8 cellular contexts compared by ENCODE assay signal in the genomic region with DNA sequence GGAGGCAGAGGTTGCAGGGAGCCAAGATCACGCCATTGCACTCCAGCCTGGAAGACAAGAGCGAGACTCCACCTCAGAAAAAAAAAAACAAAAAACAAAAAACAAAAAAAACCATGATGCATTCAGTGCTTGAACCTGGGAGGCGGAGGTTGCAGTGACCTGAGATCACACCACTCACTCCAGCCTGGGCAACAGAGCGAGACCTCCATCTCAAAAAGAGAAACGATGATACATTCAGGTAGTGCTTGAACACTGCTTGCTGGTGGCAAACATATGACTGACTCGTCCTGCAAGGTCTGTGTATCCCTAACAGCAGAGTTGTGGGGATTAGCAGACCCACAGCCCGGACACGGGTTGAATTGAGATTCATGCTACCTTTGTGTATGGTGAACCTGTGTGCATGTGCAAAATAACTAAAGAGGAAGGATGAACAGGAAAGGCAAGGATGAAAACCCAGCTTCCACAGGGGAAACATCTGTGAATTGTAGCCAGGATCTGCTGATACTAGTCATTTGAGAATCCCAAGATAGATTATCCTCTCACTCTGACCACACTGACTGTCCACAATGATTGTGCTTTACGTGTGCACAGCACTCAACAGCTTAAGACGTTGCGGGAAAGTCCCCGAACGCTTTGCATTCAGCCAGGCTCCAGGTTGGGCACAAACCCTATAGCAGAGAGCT. TPM values are rescaled to one million over a fixed set of nuclear protein-coding genes. Genes with fewer than 3 reads are reported as not detected.
DNase-seq lines count a peak whose midpoint lies in the region; ATAC-seq and TF ChIP-seq lines count a peak whose summit lies in the region.

No MANE protein-coding gene starts in this region.

- peaks cover 37% of the 10 kb centered on the region for H3K4me1 Mint-ChIP-seq in activated CD8-positive, alpha-beta T cell treated with anti-CD3 and anti-CD28 coated beads, Interleukin-2, amount 10 ng/mL, durations not matched to agents 7 days and 5 days (ENCODE audit: low read depth)
- peaks cover 11% of the 10 kb centered on the region for H3K4me1 Mint-ChIP-seq in CD4-positive, alpha-beta T cell (ENCODE audit: low read depth)

- peak; percentile 63 for ATAC-seq in GM21390 (IDR thresholded peaks at IDR 0.05; ENCODE audit: unreplicated experiment)
- ATAC-seq in activated CD8-positive, alpha-beta T cell treated with anti-CD3 and anti-CD28 coated beads, Interleukin-2, amount 10 ng/mL, durations not matched to agents 7 days and 5 days: no peak
- ATAC-seq in CD4-positive, alpha-beta T cell (ENCODE audit: poor library complexity): no peak

- no peaks in the 10 kb centered on the region for H3K9me3 Mint-ChIP-seq in activated CD8-positive, alpha-beta T cell treated with anti-CD3 and anti-CD28 coated beads, Interleukin-2, amount 10 ng/mL, durations not matched to agents 7 days and 5 days (ENCODE audit: insufficient read depth)
- H3K9me3 Mint-ChIP-seq in CD4-positive, alpha-beta T cell: no peaks in the 10 kb centered on the region

- peak; percentile 15 for DNase-seq in GDM1 (lab: John Stamatoyannopoulos, UW)
- DNase-seq in HK-2 (ENCODE audit: unreplicated experiment): peak; percentile 35
- DNase-seq in kidney glomerular epithelial cell (lab: John Stamatoyannopoulos, UW): peak; percentile 60
- DNase-seq in activated CD8-positive, alpha-beta memory T cell treated with anti-CD3 and anti-CD28 coated beads, Interleukin-2, amount 50 U/mL, for 48 hours: no peak
- DNase-seq in activated CD8-positive, alpha-beta T cell treated with anti-CD3 and anti-CD28 coated beads, Interleukin-2, amount 10 ng/mL, durations not matched to agents 7 days and 5 days: no peak
- DNase-seq in CD4-positive, alpha-beta T cell: no peak
- no peak for DNase-seq in NCI-H146 treated with DMSO at 0.1 percent for 48 hours (lab: John Stamatoyannopoulos, UW; ENCODE audit: unreplicated experiment)

- POLR2A ChIA-PET in activated CD8-positive, alpha-beta T cell treated with anti-CD3 and anti-CD28 coated beads, Interleukin-2, amount 10 ng/mL, durations not matched to agents 7 days and 5 days (lab: Charles Lee): no interaction called here
- POLR2A ChIA-PET in CD4-positive, alpha-beta T cell (lab: Charles Lee): no interaction called here

- intact Hi-C loops in CD4-positive, alpha-beta T cell (cut with DNase I, micrococcal nuclease): no loop called here

- peaks cover 4% of the 10 kb centered on the region for H3K27me3 Mint-ChIP-seq in activated CD8-positive, alpha-beta T cell treated with anti-CD3 and anti-CD28 coated beads, Interleukin-2, amount 10 ng/mL, durations not matched to agents 7 days and 5 days (ENCODE audit: low read depth)
- H3K27me3 Mint-ChIP-seq in CD4-positive, alpha-beta T cell: no peaks in the 10 kb centered on the region

- H3K36me3 Mint-ChIP-seq in activated CD8-positive, alpha-beta T cell treated with anti-CD3 and anti-CD28 coated beads, Interleukin-2, amount 10 ng/mL, durations not matched to agents 7 days and 5 days (ENCODE audit: low read depth): no peaks in the 10 kb centered on the region
- no peaks in the 10 kb centered on the region for H3K36me3 Mint-ChIP-seq in CD4-positive, alpha-beta T cell (ENCODE audit: low read depth)

- no peak for TF ChIP-seq CTCF in CD4-positive, alpha-beta T cell (IDR thresholded peaks at IDR 0.05)

- no peak overlapping the region for H3K27ac ChIP-seq in CD4-positive, alpha-beta T cell (ENCODE audit: low read depth, low read length)

- CTCF ChIA-PET in activated CD8-positive, alpha-beta T cell treated with anti-CD3 and anti-CD28 coated beads, Interleukin-2, amount 10 ng/mL, durations not matched to agents 7 days and 5 days (lab: Charles Lee): interaction anchor here (1.0 kb wide), 2 partner anchors 10 to 44 kb away, joined by 3 read pairs; no protein-coding TSS in a partner anchor
- CTCF ChIA-PET in CD4-positive, alpha-beta T cell (lab: Charles Lee): no interaction called here

- H3K27ac Mint-ChIP-seq in activated CD8-positive, alpha-beta T cell treated with anti-CD3 and anti-CD28 coated beads, Interleukin-2, amount 10 ng/mL, durations not matched to agents 7 days and 5 days: no peak overlapping the region
- H3K27ac Mint-ChIP-seq in CD4-positive, alpha-beta T cell: no peak overlapping the region

- no peak overlapping the region for H3K4me3 Mint-ChIP-seq in activated CD8-positive, alpha-beta T cell treated with anti-CD3 and anti-CD28 coated beads, Interleukin-2, amount 10 ng/mL, durations not matched to agents 7 days and 5 days
- no peak overlapping the region for H3K4me3 Mint-ChIP-seq in CD4-positive, alpha-beta T cell

- H3K9me3 ChIP-seq in CD4-positive, alpha-beta T cell (ENCODE audit: control insufficient read depth, low read length): no peaks in the 10 kb centered on the region

- no peaks in the 10 kb centered on the region for H3K27me3 ChIP-seq in CD4-positive, alpha-beta T cell (ENCODE audit: control insufficient read depth, insufficient read depth, low read length)

RNA-seq across cellular contexts. Expression of gene MRPS23, which starts 52.4 kb away (rescaled TPM):
- total RNA-seq in activated CD8-positive, alpha-beta T cell treated with anti-CD3 and anti-CD28 coated beads, Interleukin-2, amount 10 ng/mL, durations not matched to agents 7 days and 5 days: 10 to 100 TPM; 46.3 to 48.7 TPM
- 10 to 100 TPM; 14.6 to 14.7 TPM for total RNA-seq in CD4-positive, alpha-beta T cell

RNA-seq across cellular contexts. Expression of gene CUEDC1, which starts 53.0 kb away (rescaled TPM):
- under 1 TPM in 1 of 2 experiments, not detected in 1; 0.18 TPM for total RNA-seq in activated CD8-positive, alpha-beta T cell treated with anti-CD3 and anti-CD28 coated beads, Interleukin-2, amount 10 ng/mL, durations not matched to agents 7 days and 5 days
- 1 to 10 TPM in 1 of 2 experiments, under 1 TPM in 1; 0.41 to 1.0 TPM for total RNA-seq in CD4-positive, alpha-beta T cell

Comparison
In these comparisons a context has a peak if more than half of its experiments do, and no peak if none do; other contexts are left out.
1. DNase-seq: peak in GDM1 (single experiment), HK-2 (single experiment) and kidney glomerular epithelial cell (single experiment); none in activated CD8-positive, alpha-beta memory T cell treated with anti-CD3 and anti-CD28 coated beads, Interleukin-2, amount 50 U/mL, for 48 hours (single experiment), activated CD8-positive, alpha-beta T cell treated with anti-CD3 and anti-CD28 coated beads, Interleukin-2, amount 10 ng/mL, durations not matched to agents 7 days and 5 days (single experiment), CD4-positive, alpha-beta T cell (0 of 10) and NCI-H146 treated with DMSO at 0.1 percent for 48 hours (single experiment).